ENCODE assay signal across 8 cellular contexts in genomic region chr6:151071295-151071694, GRCh38.
DNase-seq lines count a peak whose midpoint lies in the region; ATAC-seq and TF ChIP-seq lines count a peak whose summit lies in the region.

No MANE protein-coding gene starts in this region.

- H3K4me1 ChIP-seq in liver (ENCODE audit: control insufficient read depth in 4 of 4, insufficient read depth in 4 of 4, low read length in 3 of 4) (peaks cover 1 to 20% (median 8%) of the 10 kb centered on the region in 4 donors), thyroid gland (peaks cover 10 to 21% of the 10 kb centered on the region in 2 donors)

- no peak for ATAC-seq in GM18907 (IDR thresholded peaks at IDR 0.05; ENCODE audit: unreplicated experiment)

- no peak for TF ChIP-seq CTCF in liver (IDR thresholded peaks at IDR 0.05; ENCODE audit: low read depth, low read length, missing input control)
- TF ChIP-seq CTCF in thyroid gland (IDR thresholded peaks at IDR 0.05): no peak

- POLR2A ChIA-PET in activated CD4-positive, alpha-beta memory T cell treated with anti-CD3 and anti-CD28 coated beads, Interleukin-2, amount 10 ng/mL, durations not matched to agents 7 days and 5 days (lab: Charles Lee): no interaction called here

- TF ChIP-seq POLR2A in thyroid gland (IDR thresholded peaks at IDR 0.05): no peak

- H3K27ac ChIP-seq in liver (ENCODE audit: low read depth in 1 of 2, low read length in 2 of 2) (peak overlapping the region; percentile 48 to 53), thyroid gland (peak overlapping the region in 2 of 3 donors; percentile 29 to 39)

- DNase-seq in M059J (ENCODE audit: low read depth) (peak; percentile 92), dermis blood vessel endothelial cell (peak; percentile 80), thyroid gland (peak; percentile 23 to 37), retina (no peak)
- DNase-seq in activated CD4-positive, alpha-beta memory T cell treated with anti-CD3 and anti-CD28 coated beads, Interleukin-2, amount 10 ng/mL, durations not matched to agents 7 days and 5 days: no peak
- DNase-seq in T-helper 2 cell treated with Interferon-gamma antibody and Interleukin-4, amounts not matched to agents 5 μg/mL and 100 μg/mL, for 36 hours (ENCODE audit: low spot score): no peak

- no peak overlapping the region for H3K4me3 Mint-ChIP-seq in activated CD4-positive, alpha-beta memory T cell treated with anti-CD3 and anti-CD28 coated beads, Interleukin-2, amount 10 ng/mL, durations not matched to agents 7 days and 5 days
- H3K4me3 Mint-ChIP-seq in T-helper 2 cell treated with Interferon-gamma antibody and Interleukin-4, amounts not matched to agents 5 μg/mL and 100 μg/mL, for 36 hours: no peak overlapping the region

- no peaks in the 10 kb centered on the region for H3K9me3 Mint-ChIP-seq in activated CD4-positive, alpha-beta memory T cell treated with anti-CD3 and anti-CD28 coated beads, Interleukin-2, amount 10 ng/mL, durations not matched to agents 7 days and 5 days
- peaks cover 11% of the 10 kb centered on the region for H3K9me3 Mint-ChIP-seq in T-helper 2 cell treated with Interferon-gamma antibody and Interleukin-4, amounts not matched to agents 5 μg/mL and 100 μg/mL, for 36 hours

- peak; percentile 18 to 32 for TF ChIP-seq RAD21 in liver (IDR thresholded peaks at IDR 0.05)

- H3K4me1 Mint-ChIP-seq in activated CD4-positive, alpha-beta memory T cell treated with anti-CD3 and anti-CD28 coated beads, Interleukin-2, amount 10 ng/mL, durations not matched to agents 7 days and 5 days: no peaks in the 10 kb centered on the region
- H3K4me1 Mint-ChIP-seq in T-helper 2 cell treated with Interferon-gamma antibody and Interleukin-4, amounts not matched to agents 5 μg/mL and 100 μg/mL, for 36 hours (ENCODE audit: low read depth): no peaks in the 10 kb centered on the region

- H3K36me3 ChIP-seq in liver (ENCODE audit: control insufficient read depth in 4 of 4, insufficient read depth in 3 of 4, low read depth in 1 of 4, low read length in 3 of 4) (no peaks in the 10 kb centered on the region), thyroid gland (no peaks in the 10 kb centered on the region)

- CTCF ChIA-PET in activated CD4-positive, alpha-beta memory T cell treated with anti-CD3 and anti-CD28 coated beads, Interleukin-2, amount 10 ng/mL, durations not matched to agents 7 days and 5 days (lab: Charles Lee): no interaction called here

- H3K27ac Mint-ChIP-seq in activated CD4-positive, alpha-beta memory T cell treated with anti-CD3 and anti-CD28 coated beads, Interleukin-2, amount 10 ng/mL, durations not matched to agents 7 days and 5 days: no peak overlapping the region
- H3K27ac Mint-ChIP-seq in T-helper 2 cell treated with Interferon-gamma antibody and Interleukin-4, amounts not matched to agents 5 μg/mL and 100 μg/mL, for 36 hours: no peak overlapping the region

- H3K4me3 ChIP-seq in liver (ENCODE audit: low read depth in 1 of 3, low read length in 3 of 3): no peak overlapping the region
- no peak overlapping the region for H3K4me3 ChIP-seq in thyroid gland (replicated peaks in 1 of 3)

- no peaks in the 10 kb centered on the region for H3K9me3 ChIP-seq in liver (ENCODE audit: control insufficient read depth in 4 of 4, low read length in 3 of 4)
- no peaks in the 10 kb centered on the region for H3K9me3 ChIP-seq in thyroid gland

- peak overlapping the region in 1 of 2 donors; percentile 5 for H3K9ac ChIP-seq in liver (ENCODE audit: low read depth in 1 of 2, low read length in 2 of 2)

- H3K36me3 Mint-ChIP-seq in activated CD4-positive, alpha-beta memory T cell treated with anti-CD3 and anti-CD28 coated beads, Interleukin-2, amount 10 ng/mL, durations not matched to agents 7 days and 5 days (ENCODE audit: low read depth): peaks cover 39% of the 10 kb centered on the region
- peaks cover 17% of the 10 kb centered on the region for H3K36me3 Mint-ChIP-seq in T-helper 2 cell treated with Interferon-gamma antibody and Interleukin-4, amounts not matched to agents 5 μg/mL and 100 μg/mL, for 36 hours (ENCODE audit: low read depth)

- WGBS in liver: 54% methylated on average over 8 of the region's 8 CpGs
- 51 to 59% methylated on average over 8 of the region's 8 CpGs for WGBS in thyroid gland, 2 donors

- H3K27me3 Mint-ChIP-seq in activated CD4-positive, alpha-beta memory T cell treated with anti-CD3 and anti-CD28 coated beads, Interleukin-2, amount 10 ng/mL, durations not matched to agents 7 days and 5 days: no peaks in the 10 kb centered on the region
- H3K27me3 Mint-ChIP-seq in T-helper 2 cell treated with Interferon-gamma antibody and Interleukin-4, amounts not matched to agents 5 μg/mL and 100 μg/mL, for 36 hours (ENCODE audit: low read depth): no peaks in the 10 kb centered on the region

- intact Hi-C loops in thyroid gland (cut with DNase I): no loop called here

- H3K27me3 ChIP-seq in liver (ENCODE audit: control insufficient read depth in 4 of 4, insufficient read depth in 4 of 4, low read length in 3 of 4) (no peaks in the 10 kb centered on the region), thyroid gland (no peaks in the 10 kb centered on the region)

TF ChIP-seq in liver, 16 proteins besides CTCF, POLR2A, EP300 and RAD21:
- TF ChIP-seq TAF1 (conservative IDR thresholded peaks at IDR 0.05) (no peak), SP1 (IDR thresholded peaks at IDR 0.05) (peak; percentile 44), ZBTB33 (IDR thresholded peaks at IDR 0.05) (no peak), NR2F2 (IDR thresholded peaks at IDR 0.05) (peak; percentile 80), RXRA (IDR thresholded peaks at IDR 0.05) (peak; percentile 56 to 69)

Comparison
In these comparisons a context has a peak if more than half of its experiments do, and no peak if none do; other contexts are left out.
1. DNase-seq: peak in M059J (single experiment), dermis blood vessel endothelial cell (single experiment) and thyroid gland (2 of 2); none in activated CD4-positive, alpha-beta memory T cell treated with anti-CD3 and anti-CD28 coated beads, Interleukin-2, amount 10 ng/mL, durations not matched to agents 7 days and 5 days (single experiment), retina (single experiment) and T-helper 2 cell treated with Interferon-gamma antibody and Interleukin-4, amounts not matched to agents 5 μg/mL and 100 μg/mL, for 36 hours (single experiment).